Comparison of ENCODE assay signal across 18 cellular contexts in the genomic region with DNA sequence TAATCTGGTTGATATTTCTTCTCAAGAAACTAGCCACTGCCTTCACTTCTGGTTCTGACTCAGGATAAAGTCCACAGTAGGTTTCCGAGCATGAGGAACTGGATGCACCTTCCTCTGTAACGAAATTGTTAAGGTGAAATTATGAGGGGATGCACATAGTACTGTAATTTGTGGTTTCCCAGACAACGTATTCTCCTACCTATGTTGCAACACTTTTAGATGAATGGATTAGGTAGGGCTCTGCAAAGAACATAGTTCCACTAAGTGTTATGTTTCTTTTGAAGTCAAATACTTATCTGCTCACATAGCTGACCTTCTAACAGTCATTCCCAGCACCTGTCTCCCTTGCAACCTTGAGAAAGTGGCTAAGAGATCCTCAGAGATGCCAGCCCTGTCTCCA. TPM values are rescaled to one million over a fixed set of nuclear protein-coding genes. Genes with fewer than 3 reads are reported as not detected.
DNase-seq lines count a peak whose midpoint lies in the region; ATAC-seq and TF ChIP-seq lines count a peak whose summit lies in the region.
"Had no signal": no experiment of that assay in that cellular context is flagged by ENCODE, and none has a peak within 500 bp of the region (broad histone marks: within the 10 kb centered on the region; RNA-seq: fewer than 3 reads in every experiment).

No MANE protein-coding gene starts in this region.

- WGBS in esophagus squamous epithelium, 2 donors, result 81 to 83% methylated on average over 3 of the region's 3 CpGs

- H3K27ac ChIP-seq in dorsolateral prefrontal cortex (peak overlapping the region in 57 of 59 donors; percentile 6 to 97 (median 88)), substantia nigra (ENCODE audit: low read depth, low read length, poor library complexity, severe bottlenecking) (peak overlapping the region; percentile 81), esophagus squamous epithelium (no peak overlapping the region)
- H3K27ac ChIP-seq: 22Rv1; BLaER1 treated with 17β-estradiol and CSF1 and Interleukin-3, amounts not matched to agents 10 nM and 100 nM had no signal

- intact Hi-C loops in dorsolateral prefrontal cortex (cut with DNase I), result no loop called here
- intact Hi-C loops in esophagus squamous epithelium (cut with DNase I), result no loop called here
- intact Hi-C loops in Caco-2 (cut with micrococcal nuclease; ENCODE audit: unreplicated experiment), result no loop called here

- H3K9me3 Mint-ChIP-seq in Caco-2 (ENCODE audit: unreplicated experiment), result no peaks in the 10 kb centered on the region
- H3K9me3 Mint-ChIP-seq: GM23338 had no signal

- peak; percentile 56 for ATAC-seq in GM18868 (IDR thresholded peaks at IDR 0.05; ENCODE audit: unreplicated experiment)
- ATAC-seq: GM23338 had no signal

- peaks cover 0 to 9% (median 0%) of the 10 kb centered on the region in 3 donors for H3K4me1 ChIP-seq in esophagus squamous epithelium
- no peaks in the 10 kb centered on the region for H3K4me1 ChIP-seq in Caco-2

- no TSS peak for BruUV-seq in Caco-2 (replicated peaks; lab: Mats Ljungman, UMichigan)

- CTCF ChIA-PET in Caco-2 (lab: Charles Lee), result interaction anchor here (1.7 kb wide), 1 partner anchor 68 kb away, joined by 8 read pairs; no protein-coding TSS in a partner anchor

- H3K4me3 ChIP-seq in dorsolateral prefrontal cortex (peak overlapping the region in 4 of 59 donors; percentile 2 to 35 (median 14)), esophagus squamous epithelium (no peak overlapping the region), Caco-2 (ENCODE audit: low read depth, low read length) (no peak overlapping the region)
- H3K4me3 ChIP-seq: BLaER1 treated with 17β-estradiol and CSF1 and Interleukin-3, amounts not matched to agents 10 nM and 100 nM; GM23338 had no signal

- peaks cover 8% of the 10 kb centered on the region for H3K4me1 Mint-ChIP-seq in Caco-2 (ENCODE audit: low read depth, unreplicated experiment)

- H3K27me3 ChIP-seq in dorsolateral prefrontal cortex (no peaks in the 10 kb centered on the region), esophagus squamous epithelium (peaks cover 0 to 15% (median 0%) of the 10 kb centered on the region in 4 donors), Caco-2 (replicated peaks; ENCODE audit: control insufficient read depth, insufficient read depth, low read length) (no peaks in the 10 kb centered on the region)
- H3K27me3 ChIP-seq: BLaER1 treated with 17β-estradiol and CSF1 and Interleukin-3, amounts not matched to agents 10 nM and 100 nM had no signal

- H3K9me3 ChIP-seq in esophagus squamous epithelium (no peaks in the 10 kb centered on the region), Caco-2 (no peaks in the 10 kb centered on the region)

- TF ChIP-seq CTCF in dorsolateral prefrontal cortex (IDR thresholded peaks at IDR 0.05 in 54 of 56, conservative IDR thresholded peaks at IDR 0.05 in 2 of 56; ENCODE audit: low read depth in 1 of 56, partially characterized antibody in 56 of 56) (no peak), esophagus squamous epithelium (IDR thresholded peaks at IDR 0.05) (no peak), Caco-2 (IDR thresholded peaks at IDR 0.05; ENCODE audit: insufficient read depth in 1 of 2, low read depth in 1 of 2, low read length in 1 of 2, severe bottlenecking in 1 of 2, unreplicated experiment in 1 of 2) (no peak)

- no peaks in the 10 kb centered on the region for H3K36me3 Mint-ChIP-seq in Caco-2 (ENCODE audit: insufficient read depth, unreplicated experiment)
- H3K36me3 Mint-ChIP-seq: CD4-positive, CD25-positive, alpha-beta regulatory T cell had no signal

- TF ChIP-seq POLR2A in esophagus squamous epithelium (IDR thresholded peaks at IDR 0.05), result no peak

- POLR2A ChIA-PET in Caco-2 (lab: Charles Lee), result no interaction called here

- H3K36me3 ChIP-seq in esophagus squamous epithelium (no peaks in the 10 kb centered on the region), Caco-2 (ENCODE audit: control insufficient read depth, insufficient read depth, low read length) (no peaks in the 10 kb centered on the region)
- H3K36me3 ChIP-seq: BLaER1 treated with 17β-estradiol and CSF1 and Interleukin-3, amounts not matched to agents 10 nM and 100 nM had no signal

- peaks cover 9% of the 10 kb centered on the region for H3K27me3 Mint-ChIP-seq in Caco-2 (ENCODE audit: insufficient read depth, unreplicated experiment)

- peak; percentile 31 for DNase-seq in NOMO-1 treated with DMSO at 0.1 percent for 48 hours (lab: John Stamatoyannopoulos, UW; ENCODE audit: unreplicated experiment)
- no peak for DNase-seq in NOMO-1 treated with dmso at 0.1 percent for 144 hours (lab: John Stamatoyannopoulos, UW; ENCODE audit: unreplicated experiment)
- no peak for DNase-seq in dorsolateral prefrontal cortex
- no peak for DNase-seq in substantia nigra (lab: John Stamatoyannopoulos, UW)
- no peak for DNase-seq in esophagus squamous epithelium (lab: John Stamatoyannopoulos, UW)
- DNase-seq in Caco-2, result no peak
- DNase-seq in activated CD8-positive, alpha-beta memory T cell treated with anti-CD3 and anti-CD28 coated beads for 24 hours, result no peak
- DNase-seq: ACHN; Calu3; CD4-positive, CD25-positive, alpha-beta regulatory T cell; DMS 273 treated with DMSO at 0.1 percent for 48 hours; H7 had no signal

- H3K4me3 Mint-ChIP-seq in Caco-2 (ENCODE audit: unreplicated experiment), result no peak overlapping the region
- H3K4me3 Mint-ChIP-seq: CD4-positive, CD25-positive, alpha-beta regulatory T cell; GM23338 had no signal

- no peak overlapping the region for H3K27ac Mint-ChIP-seq in Caco-2 (ENCODE audit: unreplicated experiment)
- H3K27ac Mint-ChIP-seq: CD4-positive, CD25-positive, alpha-beta regulatory T cell; GM23338 had no signal

RNA-seq across cellular contexts. Expression of a gene that starts 5.7 kb away (rescaled TPM):
- total RNA-seq in dorsolateral prefrontal cortex, result 100 to 1,000 TPM in 35 of 120 experiments, 10 to 100 TPM in 85; 64.3 to 130 (median 93.6) TPM
- total RNA-seq in esophagus squamous epithelium, result 10 to 100 TPM; 12.4 to 28.8 (median 15.3) TPM
- 45.0 and 47.0 TPM in 2 replicates for total RNA-seq in Caco-2 (2022)

RNA-seq across cellular contexts. Expression of a gene that starts 46.6 kb away (rescaled TPM):
- under 1 TPM in 1 of 120 experiments, not detected in 119; 0.26 TPM for total RNA-seq in dorsolateral prefrontal cortex
- not detected for total RNA-seq in esophagus squamous epithelium
- total RNA-seq in Caco-2 (2022), result 0.18 TPM in 1 of 2 replicates, not detected in the other
- total RNA-seq: Calu3; CD4-positive, CD25-positive, alpha-beta regulatory T cell; Daoy; GM23338; H7; HT-29 had no signal

Comparison
In these comparisons a context has a peak if more than half of its experiments do, and no peak if none do; other contexts are left out.
1. H3K27ac ChIP-seq: peak in dorsolateral prefrontal cortex (57 of 59) and substantia nigra (single experiment); none in esophagus squamous epithelium (0 of 4).